ENCODE assay signal across 8 cellular contexts in the genomic region with DNA sequence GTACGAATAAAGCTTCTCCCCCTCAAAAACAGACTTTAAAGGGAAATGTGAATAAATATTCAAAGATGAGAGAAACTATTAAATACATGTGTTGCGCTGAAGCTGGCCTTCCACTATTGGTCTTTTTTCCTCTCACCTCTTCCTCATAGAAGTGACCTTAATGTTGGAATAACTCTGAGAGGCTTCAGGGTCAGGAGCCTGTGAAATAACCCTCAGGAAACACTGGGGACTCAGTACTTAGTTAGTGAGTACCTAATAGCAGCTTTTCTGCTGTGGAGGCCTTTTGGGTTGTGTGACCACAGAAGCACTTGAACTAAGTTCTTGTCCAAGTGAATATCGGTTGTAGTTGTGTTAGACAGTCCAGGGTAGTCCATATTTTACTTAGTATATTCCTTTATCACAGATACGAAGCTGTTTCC. TPM values are rescaled to one million over a fixed set of nuclear protein-coding genes. Genes with fewer than 3 reads are reported as not detected.
DNase-seq lines count a peak whose midpoint lies in the region; ATAC-seq, FAIRE-seq and TF ChIP-seq lines count a peak whose summit lies in the region.

No MANE protein-coding gene starts in this region.

- TF ChIP-seq CTCF in RWPE2 (IDR thresholded peaks at IDR 0.05; ENCODE audit: poor library complexity, severe bottlenecking) (no peak), epithelial cell of esophagus (IDR thresholded peaks at IDR 0.05; ENCODE audit: insufficient read depth, low read depth, low read length, missing control alignments) (no peak), parathyroid adenoma (IDR thresholded peaks at IDR 0.05) (no peak), GM20000 (IDR thresholded peaks at IDR 0.05; ENCODE audit: extremely low read depth, missing control alignments) (no peak)

- peaks cover 11% of the 10 kb centered on the region for H3K4me1 ChIP-seq in RWPE2 (ENCODE audit: insufficient read depth, poor library complexity, severe bottlenecking)
- H3K4me1 ChIP-seq in parathyroid adenoma = peaks cover 4% of the 10 kb centered on the region

- peak overlapping the region; percentile 74 for H3K4me2 ChIP-seq in parathyroid adenoma (ENCODE audit: low read length)

- H3K9me3 ChIP-seq in RWPE2 (ENCODE audit: severe bottlenecking) = peaks cover 2% of the 10 kb centered on the region
- H3K9me3 ChIP-seq in parathyroid adenoma (ENCODE audit: control insufficient read depth, low read length) = no peaks in the 10 kb centered on the region

- H3K27ac ChIP-seq in RWPE2 (ENCODE audit: poor library complexity, severe bottlenecking) = peak overlapping the region; percentile 35
- H3K27ac ChIP-seq in parathyroid adenoma = peak overlapping the region; percentile 81

- FAIRE-seq in HTR-8/SVneo (lab: Jason Lieb, UNC) = no peak

- ATAC-seq in RWPE2 (ENCODE audit: low read depth) = no peak
- ATAC-seq in left lobe of liver = no peak

- DNase-seq in DMS153 (lab: John Stamatoyannopoulos, UW) = peak; percentile 7
- DNase-seq in DMS153 treated with DMSO at 0.1 percent for 48 hours (lab: John Stamatoyannopoulos, UW; ENCODE audit: unreplicated experiment) = no peak
- DNase-seq in RWPE2 (ENCODE audit: low spot score) = no peak
- DNase-seq in epithelial cell of esophagus (ENCODE audit: low read depth) = no peak
- DNase-seq in HTR-8/SVneo (ENCODE audit: insufficient read length, low spot score) = no peak
- DNase-seq in left lobe of liver (ENCODE audit: low spot score) = no peak
- DNase-seq in GM20000 (ENCODE audit: low spot score) = no peak

- H3K36me3 ChIP-seq in RWPE2 (ENCODE audit: low read depth) = peaks cover 4% of the 10 kb centered on the region
- no peaks in the 10 kb centered on the region for H3K36me3 ChIP-seq in parathyroid adenoma (ENCODE audit: control insufficient read depth, insufficient read depth, low read length)

- peak overlapping the region; percentile 95 for H2AFZ ChIP-seq in parathyroid adenoma

- H3K4me3 ChIP-seq in RWPE2 (ENCODE audit: severe bottlenecking) (peak overlapping the region; percentile 74), epithelial cell of esophagus (ENCODE audit: low read length) (peak overlapping the region; percentile 86), parathyroid adenoma (ENCODE audit: low read depth, low read length) (peak overlapping the region; percentile 79)

- no peaks in the 10 kb centered on the region for H3K27me3 ChIP-seq in RWPE2 (ENCODE audit: insufficient read depth, poor library complexity, severe bottlenecking)
- no peaks in the 10 kb centered on the region for H3K27me3 ChIP-seq in parathyroid adenoma (ENCODE audit: control insufficient read depth, insufficient read depth, low read length)

- H3K9ac ChIP-seq in parathyroid adenoma = no peak overlapping the region

- peaks cover 15% of the 10 kb centered on the region for H3K79me2 ChIP-seq in parathyroid adenoma

RNA-seq across cellular contexts. Expression of gene SHPRH, which starts 0.8 kb away (rescaled TPM):
- total RNA-seq in left lobe of liver = 5.4 TPM
